Comparison of ENCODE assay signal across 9 cellular contexts in genomic region chr6:135586844-135587243, GRCh38.
A peak's percentile ranks its signal among the peaks of the same experiment; 100 is the strongest.
DNase-seq lines count a peak whose midpoint lies in the region; ATAC-seq and TF ChIP-seq lines count a peak whose summit lies in the region.
"Had no signal": no experiment of that assay in that cellular context is flagged by ENCODE, and none has a peak within 500 bp of the region (broad histone marks: within the 10 kb centered on the region; RNA-seq: fewer than 3 reads in every experiment).

No MANE protein-coding gene starts in this region.

- no peaks in the 10 kb centered on the region for H3K27me3 ChIP-seq in upper lobe of right lung

- peaks cover 16% of the 10 kb centered on the region for H3K4me1 Mint-ChIP-seq in activated naive CD4-positive, alpha-beta T cell treated with anti-CD3 and anti-CD28 coated beads for 36 hours (ENCODE audit: low read depth)
- H3K4me1 Mint-ChIP-seq in activated naive CD8-positive, alpha-beta T cell treated with anti-CD3 and anti-CD28 coated beads, Interleukin-2, amount 10 ng/mL, durations not matched to agents 7 days and 5 days = peaks cover 16% of the 10 kb centered on the region
- peaks cover 1% of the 10 kb centered on the region; the same call in 1 of the 2 replicates for H3K4me1 Mint-ChIP-seq in WTC11

- no peaks in the 10 kb centered on the region for H3K9me3 Mint-ChIP-seq in activated naive CD4-positive, alpha-beta T cell treated with anti-CD3 and anti-CD28 coated beads for 36 hours
- H3K9me3 Mint-ChIP-seq in activated naive CD8-positive, alpha-beta T cell treated with anti-CD3 and anti-CD28 coated beads, Interleukin-2, amount 10 ng/mL, durations not matched to agents 7 days and 5 days = peaks cover 24% of the 10 kb centered on the region
- peaks cover 16% of the 10 kb centered on the region for H3K9me3 Mint-ChIP-seq in WTC11

- no peaks in the 10 kb centered on the region for H3K9me3 ChIP-seq in upper lobe of right lung

- no peaks in the 10 kb centered on the region for H3K27me3 Mint-ChIP-seq in activated naive CD4-positive, alpha-beta T cell treated with anti-CD3 and anti-CD28 coated beads for 36 hours (ENCODE audit: low read depth)
- H3K27me3 Mint-ChIP-seq in activated naive CD8-positive, alpha-beta T cell treated with anti-CD3 and anti-CD28 coated beads, Interleukin-2, amount 10 ng/mL, durations not matched to agents 7 days and 5 days = no peaks in the 10 kb centered on the region
- no peaks in the 10 kb centered on the region for H3K27me3 Mint-ChIP-seq in WTC11 (ENCODE audit: low read depth)

- DNase-seq in activated naive CD4-positive, alpha-beta T cell treated with anti-CD3 and anti-CD28 coated beads for 36 hours = peak; percentile 46
- no peak for DNase-seq in activated naive CD4-positive, alpha-beta T cell treated with anti-CD3 and anti-CD28 coated beads, Interleukin-2, amount 50 U/mL, for 16 hours
- peak; percentile 66 for DNase-seq in HT1080 (ENCODE audit: low read depth)
- no peak for DNase-seq in activated naive CD8-positive, alpha-beta T cell treated with anti-CD3 and anti-CD28 coated beads, Interleukin-2, amount 10 ng/mL, durations not matched to agents 7 days and 5 days
- DNase-seq in upper lobe of right lung = no peak
- no peak for DNase-seq in HCEC 1CT
- no peak for DNase-seq in WTC11 (ENCODE audit: low spot score)

- TF ChIP-seq CTCF in upper lobe of right lung (IDR thresholded peaks at IDR 0.05) (no peak), WTC11 (IDR thresholded peaks at IDR 0.05) (no peak)

- no peaks in the 10 kb centered on the region for H3K36me3 ChIP-seq in upper lobe of right lung

- ATAC-seq in activated naive CD8-positive, alpha-beta T cell treated with anti-CD3 and anti-CD28 coated beads, Interleukin-2, amount 10 ng/mL, durations not matched to agents 7 days and 5 days (ENCODE audit: low read depth) = peak; percentile 70
- ATAC-seq in upper lobe of right lung (peak; percentile 83), HG03520 (IDR thresholded peaks at IDR 0.05; ENCODE audit: unreplicated experiment) (no peak), WTC11 (no peak)
- ATAC-seq: HCT116 had no signal

- no peaks in the 10 kb centered on the region for H3K4me1 ChIP-seq in upper lobe of right lung

- no peak overlapping the region for H3K27ac Mint-ChIP-seq in activated naive CD4-positive, alpha-beta T cell treated with anti-CD3 and anti-CD28 coated beads for 36 hours
- peak overlapping the region; percentile 67 for H3K27ac Mint-ChIP-seq in activated naive CD8-positive, alpha-beta T cell treated with anti-CD3 and anti-CD28 coated beads, Interleukin-2, amount 10 ng/mL, durations not matched to agents 7 days and 5 days
- no peak overlapping the region for H3K27ac Mint-ChIP-seq in WTC11

- H3K4me3 ChIP-seq in upper lobe of right lung = no peak overlapping the region

- CTCF ChIA-PET in activated naive CD4-positive, alpha-beta T cell treated with anti-CD3 and anti-CD28 coated beads for 36 hours (lab: Charles Lee) = interaction anchor here (1.6 kb wide), 1 partner anchor 17 kb away, joined by 3 read pairs; no protein-coding TSS in a partner anchor
- CTCF ChIA-PET in WTC11 (lab: Charles Lee) = no interaction called here

- H3K4me3 Mint-ChIP-seq in activated naive CD4-positive, alpha-beta T cell treated with anti-CD3 and anti-CD28 coated beads for 36 hours = no peak overlapping the region
- peak overlapping the region; percentile 42 for H3K4me3 Mint-ChIP-seq in activated naive CD8-positive, alpha-beta T cell treated with anti-CD3 and anti-CD28 coated beads, Interleukin-2, amount 10 ng/mL, durations not matched to agents 7 days and 5 days
- no peak overlapping the region for H3K4me3 Mint-ChIP-seq in WTC11

- intact Hi-C loops in activated naive CD4-positive, alpha-beta T cell treated with anti-CD3 and anti-CD28 coated beads for 36 hours (cut with micrococcal nuclease) = no loop called here
- intact Hi-C loops in upper lobe of right lung (cut with DNase I) = no loop called here

- H3K27ac ChIP-seq in upper lobe of right lung = no peak overlapping the region

- POLR2A ChIA-PET in activated naive CD8-positive, alpha-beta T cell treated with anti-CD3 and anti-CD28 coated beads, Interleukin-2, amount 10 ng/mL, durations not matched to agents 7 days and 5 days (lab: Charles Lee) = interaction anchor here (1.0 kb wide), 1 partner anchor 18 kb away, joined by 3 read pairs; no protein-coding TSS in a partner anchor
- POLR2A ChIA-PET in WTC11 (lab: Charles Lee) = no interaction called here

- H3K36me3 Mint-ChIP-seq in activated naive CD4-positive, alpha-beta T cell treated with anti-CD3 and anti-CD28 coated beads for 36 hours (ENCODE audit: low read depth) = no peaks in the 10 kb centered on the region
- peaks cover 52% of the 10 kb centered on the region for H3K36me3 Mint-ChIP-seq in activated naive CD8-positive, alpha-beta T cell treated with anti-CD3 and anti-CD28 coated beads, Interleukin-2, amount 10 ng/mL, durations not matched to agents 7 days and 5 days
- no peaks in the 10 kb centered on the region for H3K36me3 Mint-ChIP-seq in WTC11

TF ChIP-seq in WTC11, 78 proteins besides CTCF, POLR2A, EP300 and RAD21:
- TF ChIP-seq ESRRA (CRISPR knock-in tag; IDR thresholded peaks at IDR 0.05; ENCODE audit: borderline replicate concordance) (no peak), CREM (CRISPR knock-in tag; IDR thresholded peaks at IDR 0.05) (no peak), CREB1 (CRISPR knock-in tag; IDR thresholded peaks at IDR 0.05) (no peak), ATF1 (CRISPR knock-in tag; IDR thresholded peaks at IDR 0.05) (no peak), IRF2 (CRISPR knock-in tag; IDR thresholded peaks at IDR 0.05; ENCODE audit: borderline replicate concordance, low read depth) (no peak)
TF ChIP-seq in WTC11: peak in this region for 0.

Comparison
In these comparisons a context has a peak if more than half of its experiments do, and no peak if none do; other contexts are left out.
1. DNase-seq: peak in activated naive CD4-positive, alpha-beta T cell treated with anti-CD3 and anti-CD28 coated beads for 36 hours (single experiment) and HT1080 (single experiment); none in activated naive CD4-positive, alpha-beta T cell treated with anti-CD3 and anti-CD28 coated beads, Interleukin-2, amount 50 U/mL, for 16 hours (single experiment), activated naive CD8-positive, alpha-beta T cell treated with anti-CD3 and anti-CD28 coated beads, Interleukin-2, amount 10 ng/mL, durations not matched to agents 7 days and 5 days (single experiment), upper lobe of right lung (single experiment), HCEC 1CT (single experiment) and WTC11 (single experiment).
2. ATAC-seq: peak in activated naive CD8-positive, alpha-beta T cell treated with anti-CD3 and anti-CD28 coated beads, Interleukin-2, amount 10 ng/mL, durations not matched to agents 7 days and 5 days (single experiment) and upper lobe of right lung (single experiment); none in HG03520 (single experiment) and WTC11 (single experiment).